Comparison of ENCODE assay signal across 24 cellular contexts in genomic region chr11:1907955-1908354, GRCh38. TPM values are rescaled to one million over a fixed set of nuclear protein-coding genes. Genes with fewer than 3 reads are reported as not detected.
A peak's percentile ranks its signal among the peaks of the same experiment; 100 is the strongest.
DNase-seq lines count a peak whose midpoint lies in the region; ATAC-seq and TF ChIP-seq lines count a peak whose summit lies in the region.
"Had no signal": no experiment of that assay in that cellular context is flagged by ENCODE, and none has a peak within 500 bp of the region (broad histone marks: within the 10 kb centered on the region; RNA-seq: fewer than 3 reads in every experiment).

No MANE protein-coding gene starts in this region.

- H3K27me3 Mint-ChIP-seq in brain: peaks cover 7% of the 10 kb centered on the region
- H3K27me3 Mint-ChIP-seq: activated CD4-positive, alpha-beta memory T cell treated with anti-CD3 and anti-CD28 coated beads for 36 hours had no signal

- H3K27ac Mint-ChIP-seq in brain: peak overlapping the region in 3 of 5 experiments; percentile 20 to 88 (median 60)
- H3K27ac Mint-ChIP-seq: activated CD4-positive, alpha-beta memory T cell treated with anti-CD3 and anti-CD28 coated beads for 36 hours; stimulated activated memory B cell treated with anti-CD40 and anti-IgM and Interleukin-4, amounts not matched to agents 10 μg/mL and 1 μg/mL and 100 μg/mL, for 72 hours had no signal

- H3K27ac ChIP-seq in ACC112 (ENCODE audit: low read depth, low read length) (no peak overlapping the region), right atrium auricular region (peak overlapping the region; percentile 68 to 74)

- peak overlapping the region; percentile 94 for H2AFZ ChIP-seq in ACC112 (ENCODE audit: low read length, unreplicated experiment)

- H3K9me3 Mint-ChIP-seq in brain: peaks cover 0 to 3% (median 0%) of the 10 kb centered on the region in 5 experiments
- H3K9me3 Mint-ChIP-seq: activated CD4-positive, alpha-beta memory T cell treated with anti-CD3 and anti-CD28 coated beads for 36 hours; stimulated activated memory B cell treated with anti-CD40 and anti-IgM and Interleukin-4, amounts not matched to agents 10 μg/mL and 1 μg/mL and 100 μg/mL, for 72 hours; WTC11 had no signal

- DNase-seq in right atrium auricular region (ENCODE audit: low spot score): no peak
- peak; percentile 49 for DNase-seq in sciatic nerve (ENCODE audit: low spot score)
- no peak for DNase-seq in OCI-M1 (lab: John Stamatoyannopoulos, UW)
- DNase-seq in SKM-1 treated with dmso at 0.1 percent for 144 hours (lab: John Stamatoyannopoulos, UW; ENCODE audit: unreplicated experiment): no peak
- DNase-seq: activated CD4-positive, alpha-beta memory T cell treated with anti-CD3 and anti-CD28 coated beads for 36 hours; activated naive CD4-positive, alpha-beta T cell; activated T-cell treated with anti-CD3 and anti-CD28 coated beads for 4 hours; NCI-H1092 treated with DMSO at 0.1 percent for 48 hours; NCI-H748 treated with DMSO at 0.1 percent for 48 hours; PC-3 had no signal

- H3K4me1 ChIP-seq in ACC112 (ENCODE audit: control insufficient read depth, insufficient read depth, low read length, unreplicated experiment): peaks cover 15% of the 10 kb centered on the region
- peaks cover 0 to 26% of the 10 kb centered on the region in 2 donors for H3K4me1 ChIP-seq in right atrium auricular region
- H3K4me1 ChIP-seq: left lung had no signal

- intact Hi-C loops in sciatic nerve (cut with DNase I): no loop called here

- H3K4me3 Mint-ChIP-seq in brain: peak overlapping the region in 2 of 5 experiments; percentile 27 to 43
- H3K4me3 Mint-ChIP-seq: activated CD4-positive, alpha-beta memory T cell treated with anti-CD3 and anti-CD28 coated beads for 36 hours; stimulated activated memory B cell treated with anti-CD40 and anti-IgM and Interleukin-4, amounts not matched to agents 10 μg/mL and 1 μg/mL and 100 μg/mL, for 72 hours; WTC11 had no signal

- TF ChIP-seq CTCF in brain (conservative IDR thresholded peaks at IDR 0.05) (no peak), right atrium auricular region (IDR thresholded peaks at IDR 0.05) (no peak)

- ATAC-seq in sciatic nerve (peak; percentile 65), esophagus mucosa (no peak), HG02840 (IDR thresholded peaks at IDR 0.05; ENCODE audit: low FRiP score, unreplicated experiment) (no peak)
- ATAC-seq: left lung; PC-3; stimulated activated memory B cell treated with anti-CD40 and anti-IgM and Interleukin-4, amounts not matched to agents 10 μg/mL and 1 μg/mL and 100 μg/mL, for 72 hours; WTC11 had no signal

- H3K4me3 ChIP-seq in ACC112 (ENCODE audit: low read depth, low read length): 0 out of 2 replicates have a peak overlapping the region, but pooled peaks have one; percentile 56
- no peak overlapping the region for H3K4me3 ChIP-seq in right atrium auricular region
- H3K4me3 ChIP-seq: BLaER1 treated with 17β-estradiol and CSF1 and Interleukin-3, amounts not matched to agents 10 nM and 100 nM; left lung; SJSA1 had no signal

- H3K36me3 ChIP-seq in ACC112 (ENCODE audit: insufficient read depth, low read length) (no peaks in the 10 kb centered on the region), right atrium auricular region (no peaks in the 10 kb centered on the region)
- H3K36me3 ChIP-seq: BLaER1 treated with 17β-estradiol and CSF1 and Interleukin-3, amounts not matched to agents 10 nM and 100 nM; left lung; SJSA1 had no signal

- H3K36me3 Mint-ChIP-seq in brain: no peaks in the 10 kb centered on the region
- H3K36me3 Mint-ChIP-seq: activated CD4-positive, alpha-beta memory T cell treated with anti-CD3 and anti-CD28 coated beads for 36 hours; stimulated activated memory B cell treated with anti-CD40 and anti-IgM and Interleukin-4, amounts not matched to agents 10 μg/mL and 1 μg/mL and 100 μg/mL, for 72 hours; WTC11 had no signal

- H3K9me3 ChIP-seq in right atrium auricular region: no peaks in the 10 kb centered on the region
- H3K9me3 ChIP-seq: BLaER1 treated with 17β-estradiol and CSF1 and Interleukin-3, amounts not matched to agents 10 nM and 100 nM; left lung; SJSA1 had no signal

- H3K27me3 ChIP-seq in ACC112 (ENCODE audit: insufficient read depth, low read length): no peaks in the 10 kb centered on the region
- no peaks in the 10 kb centered on the region for H3K27me3 ChIP-seq in right atrium auricular region
- H3K27me3 ChIP-seq: BLaER1 treated with 17β-estradiol and CSF1 and Interleukin-3, amounts not matched to agents 10 nM and 100 nM; left lung; SJSA1 had no signal

- no peaks in the 10 kb centered on the region for H3K79me2 ChIP-seq in ACC112 (ENCODE audit: control insufficient read depth, insufficient read depth, low read length, unreplicated experiment)

- H3K4me1 Mint-ChIP-seq in brain: peaks cover 5% of the 10 kb centered on the region
- H3K4me1 Mint-ChIP-seq: stimulated activated memory B cell treated with anti-CD40 and anti-IgM and Interleukin-4, amounts not matched to agents 10 μg/mL and 1 μg/mL and 100 μg/mL, for 72 hours had no signal

RNA-seq across cellular contexts. Expression of gene TNNT3, which starts 11.5 kb away (rescaled TPM):
- polyA plus RNA-seq in brain (ENCODE audit: insufficient read depth, low read depth, low replicate concordance): 0.58 TPM
- total RNA-seq in right atrium auricular region (10 to 100 TPM; 12.8 to 16.4 TPM), sciatic nerve (35.6 TPM), esophagus mucosa (0.40 TPM)
- total RNA-seq: A673, frontal cortex, PC-3, WTC11 had no signal

RNA-seq across cellular contexts. Expression of gene PRR33, which starts 16.3 kb away (rescaled TPM):
- not detected for polyA plus RNA-seq in brain (ENCODE audit: insufficient read depth, low read depth, low replicate concordance)
- under 1 TPM in 1 of 2 donors, not detected in 1; 0.33 TPM for total RNA-seq in right atrium auricular region
- not detected for total RNA-seq in sciatic nerve
- not detected for total RNA-seq in esophagus mucosa
- total RNA-seq: A673; frontal cortex; left lung; mucosa of gallbladder; PC-3; SJSA1; T-helper 2 cell treated with Interferon-gamma antibody and Interleukin-4, amounts not matched to agents 100 ng/mL and 5 ng/mL, for 36 hours; ureter; WTC11 had no signal

RNA-seq across cellular contexts. Expression of gene MRPL23, which starts 39.2 kb away (rescaled TPM):
- polyA plus RNA-seq in brain (ENCODE audit: insufficient read depth, low read depth, low replicate concordance): 66.2 TPM
- total RNA-seq in right atrium auricular region: 100 to 1,000 TPM; 128 to 210 TPM
- total RNA-seq in sciatic nerve: 39.5 TPM
- total RNA-seq in esophagus mucosa: 44.4 TPM

RNA-seq across cellular contexts. Expression of gene LSP1, which starts 55.1 kb away (rescaled TPM):
- polyA plus RNA-seq in brain (ENCODE audit: insufficient read depth, low read depth, low replicate concordance): 3.7 TPM
- 10 to 100 TPM in 1 of 2 donors, 1 to 10 TPM in 1; 7.9 to 12.1 TPM for total RNA-seq in right atrium auricular region
- total RNA-seq in sciatic nerve: 89.6 TPM
- 18.8 TPM for total RNA-seq in esophagus mucosa
- total RNA-seq: A673, PC-3 had no signal
